ENCODE assay signal across 23 cellular contexts in the genomic region with DNA sequence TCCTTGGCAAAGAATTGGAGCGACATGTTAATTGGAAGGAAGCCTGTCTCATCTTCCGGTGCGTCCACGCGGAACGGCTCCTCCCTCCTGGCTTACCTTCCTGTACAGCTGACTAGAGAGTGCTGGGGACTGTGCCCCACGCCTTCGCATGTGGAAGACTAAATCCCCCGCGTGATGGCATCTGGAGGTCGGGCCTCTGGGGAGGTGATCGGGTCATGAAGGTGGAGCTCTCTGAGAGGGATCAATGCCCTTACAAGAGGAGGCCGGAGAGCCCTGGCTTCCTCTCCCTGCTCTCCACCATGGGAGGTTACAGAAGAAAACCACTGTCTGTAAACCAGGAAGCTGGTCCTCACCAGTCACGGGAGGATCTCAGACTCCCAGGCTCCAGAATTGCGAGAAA.
DNase-seq lines count a peak whose midpoint lies in the region; ATAC-seq and TF ChIP-seq lines count a peak whose summit lies in the region.
"Had no signal": no experiment of that assay in that cellular context is flagged by ENCODE, and none has a peak within 500 bp of the region (broad histone marks: within the 10 kb centered on the region; RNA-seq: fewer than 3 reads in every experiment).

No MANE protein-coding gene starts in this region.

- H4K8ac ChIP-seq in neuronal stem cell (ENCODE audit: low read depth, low read length), result no peak overlapping the region

- H2BK5ac ChIP-seq in neuronal stem cell (ENCODE audit: low read length), result no peak overlapping the region

- no peak overlapping the region for H2AK5ac ChIP-seq in neuronal stem cell (ENCODE audit: low read depth, low read length)

- TF ChIP-seq POLR2A in testis (IDR thresholded peaks at IDR 0.05), result no peak

- no peak overlapping the region for H3K18ac ChIP-seq in neuronal stem cell (ENCODE audit: low read length)

- no peak overlapping the region for H2BK15ac ChIP-seq in neuronal stem cell (ENCODE audit: low read length)

- H3K79me2 ChIP-seq in neural progenitor cell (ENCODE audit: low read depth), result no peaks in the 10 kb centered on the region

- no peaks in the 10 kb centered on the region for H3K9me3 Mint-ChIP-seq in activated CD8-positive, alpha-beta T cell treated with anti-CD3 and anti-CD28 coated beads, Interleukin-2, amount 10 ng/mL, durations not matched to agents 7 days and 5 days (ENCODE audit: insufficient read depth)
- no peaks in the 10 kb centered on the region for H3K9me3 Mint-ChIP-seq in activated CD8-positive, alpha-beta T cell treated with anti-CD3 and anti-CD28 coated beads for 36 hours
- H3K9me3 Mint-ChIP-seq in glutamatergic neuron (ENCODE audit: unreplicated experiment) (peaks cover 3% of the 10 kb centered on the region), neural progenitor cell (no peaks in the 10 kb centered on the region)
- H3K9me3 Mint-ChIP-seq: CD8-positive, alpha-beta memory T cell had no signal

- no peak overlapping the region for H3K27ac ChIP-seq in neural progenitor cell
- peak overlapping the region; percentile 5 to 21 for H3K27ac ChIP-seq in testis
- no peak overlapping the region for H3K27ac ChIP-seq in neuronal stem cell (replicated peaks; ENCODE audit: low read length)
- H3K27ac ChIP-seq: cardiac muscle cell, ovary, right lobe of liver, upper lobe of right lung had no signal

- peak; percentile 12 for DNase-seq in activated CD8-positive, alpha-beta T cell treated with anti-CD3 and anti-CD28 coated beads, Interleukin-2, amount 10 ng/mL, durations not matched to agents 7 days and 5 days
- no peak for DNase-seq in activated CD8-positive, alpha-beta T cell treated with anti-CD3 and anti-CD28 coated beads for 36 hours
- DNase-seq in glutamatergic neuron (peak; percentile 57), neural progenitor cell (ENCODE audit: low spot score) (no peak), testis (no peak), NCI-H1048 (lab: John Stamatoyannopoulos, UW) (no peak), neuronal stem cell (ENCODE audit: low spot score) (no peak), HPDE6-E6E7 (ENCODE audit: extremely low spot score) (no peak)
- DNase-seq: activated CD4-positive, CD25-positive, alpha-beta regulatory T cell treated with anti-CD3 and anti-CD28 coated beads, Interleukin-2, amount 50 U/mL, for 72 hours; activated CD8-positive, alpha-beta memory T cell treated with anti-CD3 and anti-CD28 coated beads, Interleukin-2, amount 10 ng/mL, durations not matched to agents 7 days and 5 days; activated naive CD4-positive, alpha-beta T cell treated with anti-CD3 and anti-CD28 coated beads, Interleukin-2, amount 50 U/mL, for 16 hours; amygdala; CD8-positive, alpha-beta memory T cell; cortex of kidney; GF-D8; kidney glomerular epithelial cell; NCI-H2171 treated with DMSO at 0.1 percent for 48 hours; NCI-H526; right lobe of liver; stimulated activated naive CD8-positive, alpha-beta T cell treated with anti-CD3 and anti-CD28 coated beads, Interleukin-15, amount 100 ng/mL, for 72 hours; upper lobe of right lung had no signal

- WGBS in testis, 2 donors, result 19 to 32% methylated on average over 15 of the region's 15 CpGs
- no CpG with 5 or more reads among the region's 15 CpGs for WGBS in neuronal stem cell (ENCODE audit: extremely low coverage in 2 of 2, insufficient read length in 2 of 2, insufficient replicate concordance in 1 of 2), 2 donors

- no peak overlapping the region for H3K27ac Mint-ChIP-seq in activated CD8-positive, alpha-beta T cell treated with anti-CD3 and anti-CD28 coated beads, Interleukin-2, amount 10 ng/mL, durations not matched to agents 7 days and 5 days
- no peak overlapping the region for H3K27ac Mint-ChIP-seq in activated CD8-positive, alpha-beta T cell treated with anti-CD3 and anti-CD28 coated beads for 36 hours
- H3K27ac Mint-ChIP-seq in glutamatergic neuron (ENCODE audit: unreplicated experiment), result peak overlapping the region; percentile 12
- H3K27ac Mint-ChIP-seq in neural progenitor cell, result no peak overlapping the region
- H3K27ac Mint-ChIP-seq: activated CD8-positive, alpha-beta memory T cell treated with anti-CD3 and anti-CD28 coated beads, Interleukin-2, amount 10 ng/mL, durations not matched to agents 7 days and 5 days; CD8-positive, alpha-beta memory T cell had no signal

- H3K4me2 ChIP-seq in neural progenitor cell (no peak overlapping the region), neuronal stem cell (ENCODE audit: insufficient read depth, low read length, poor library complexity, severe bottlenecking) (no peak overlapping the region)

- POLR2A ChIA-PET in activated CD8-positive, alpha-beta T cell treated with anti-CD3 and anti-CD28 coated beads, Interleukin-2, amount 10 ng/mL, durations not matched to agents 7 days and 5 days (lab: Charles Lee), result no interaction called here
- POLR2A ChIA-PET in activated CD8-positive, alpha-beta T cell treated with anti-CD3 and anti-CD28 coated beads for 36 hours (lab: Charles Lee), result no interaction called here

- H3K79me1 ChIP-seq in neuronal stem cell (ENCODE audit: low read depth, low read length), result no peaks in the 10 kb centered on the region

- H3K4me3 ChIP-seq in neural progenitor cell (no peak overlapping the region), testis (no peak overlapping the region), neuronal stem cell (ENCODE audit: low read length in 2 of 2) (no peak overlapping the region)
- H3K4me3 ChIP-seq: cardiac muscle cell, ovary, right lobe of liver, upper lobe of right lung had no signal

- no peak overlapping the region for H2BK12ac ChIP-seq in neuronal stem cell (ENCODE audit: low read length)

- no peak overlapping the region for H3K14ac ChIP-seq in neuronal stem cell (ENCODE audit: low read length)

- CTCF ChIA-PET in activated CD8-positive, alpha-beta T cell treated with anti-CD3 and anti-CD28 coated beads, Interleukin-2, amount 10 ng/mL, durations not matched to agents 7 days and 5 days (lab: Charles Lee), result interaction anchor here (0.9 kb wide), 1 partner anchor 12 kb away, joined by 3 read pairs; no protein-coding TSS in a partner anchor
- CTCF ChIA-PET in activated CD8-positive, alpha-beta T cell treated with anti-CD3 and anti-CD28 coated beads for 36 hours (lab: Charles Lee), result interaction anchor here (0.9 to 2.4 kb wide), 2 partner anchors 12 to 17 kb away, joined by 3 to 10 read pairs; no protein-coding TSS in a partner anchor

- H3K23ac ChIP-seq in neuronal stem cell (ENCODE audit: low read depth, low read length, poor library complexity), result no peak overlapping the region

- H4K20me1 ChIP-seq in neural progenitor cell (ENCODE audit: low read depth), result no peaks in the 10 kb centered on the region

- H3K36me3 Mint-ChIP-seq in activated CD8-positive, alpha-beta T cell treated with anti-CD3 and anti-CD28 coated beads, Interleukin-2, amount 10 ng/mL, durations not matched to agents 7 days and 5 days (ENCODE audit: low read depth), result no peaks in the 10 kb centered on the region
- H3K36me3 Mint-ChIP-seq in activated CD8-positive, alpha-beta T cell treated with anti-CD3 and anti-CD28 coated beads for 36 hours (ENCODE audit: low read depth), result no peaks in the 10 kb centered on the region
- H3K36me3 Mint-ChIP-seq in glutamatergic neuron (ENCODE audit: unreplicated experiment) (peaks cover 3% of the 10 kb centered on the region), neural progenitor cell (no peaks in the 10 kb centered on the region)
- H3K36me3 Mint-ChIP-seq: activated CD8-positive, alpha-beta memory T cell treated with anti-CD3 and anti-CD28 coated beads, Interleukin-2, amount 10 ng/mL, durations not matched to agents 7 days and 5 days; CD8-positive, alpha-beta memory T cell had no signal

- H3K4ac ChIP-seq in neuronal stem cell (ENCODE audit: low read length), result no peak overlapping the region

- H2BK120ac ChIP-seq in neuronal stem cell (ENCODE audit: low read depth, low read length), result no peak overlapping the region

- H3K36me3 ChIP-seq in neural progenitor cell (no peaks in the 10 kb centered on the region), testis (ENCODE audit: low read depth, missing control alignments) (no peaks in the 10 kb centered on the region), neuronal stem cell (replicated peaks in 1 of 2; ENCODE audit: control insufficient read depth in 2 of 2, insufficient read depth in 2 of 2, low read length in 2 of 2) (no peaks in the 10 kb centered on the region)
- H3K36me3 ChIP-seq: cardiac muscle cell, ovary, right lobe of liver, upper lobe of right lung had no signal

- H3K9ac ChIP-seq in neural progenitor cell, result no peak overlapping the region
- H3K9ac ChIP-seq in neuronal stem cell (ENCODE audit: low read depth, low read length, poor library complexity), result no peak overlapping the region

- H3K4me1 ChIP-seq in neural progenitor cell (peaks cover 7% of the 10 kb centered on the region), testis (peaks cover 20% of the 10 kb centered on the region), neuronal stem cell (ENCODE audit: control insufficient read depth in 2 of 2, insufficient read depth in 1 of 2, low read depth in 1 of 2, low read length in 2 of 2) (peaks cover 2 to 7% of the 10 kb centered on the region in 2 donors)
- H3K4me1 ChIP-seq: right lobe of liver, upper lobe of right lung had no signal

- no peaks in the 10 kb centered on the region for H3F3A ChIP-seq in neural progenitor cell (ENCODE audit: low read depth)

- H2AFZ ChIP-seq in neural progenitor cell (replicated peaks) (peak overlapping the region; percentile 46), neuronal stem cell (ENCODE audit: low read length) (no peak overlapping the region)

- no peak for TF ChIP-seq CTCF in activated CD8-positive, alpha-beta T cell treated with anti-CD3 and anti-CD28 coated beads for 36 hours (IDR thresholded peaks at IDR 0.05)
- TF ChIP-seq CTCF in glutamatergic neuron (IDR thresholded peaks at IDR 0.05; ENCODE audit: partially characterized antibody, unreplicated experiment) (no peak), neural progenitor cell (IDR thresholded peaks at IDR 0.05) (no peak), testis (IDR thresholded peaks at IDR 0.05) (no peak)

- H3K4me1 Mint-ChIP-seq in activated CD8-positive, alpha-beta T cell treated with anti-CD3 and anti-CD28 coated beads, Interleukin-2, amount 10 ng/mL, durations not matched to agents 7 days and 5 days (ENCODE audit: low read depth), result no peaks in the 10 kb centered on the region
- no peaks in the 10 kb centered on the region for H3K4me1 Mint-ChIP-seq in activated CD8-positive, alpha-beta T cell treated with anti-CD3 and anti-CD28 coated beads for 36 hours (ENCODE audit: low read depth)
- H3K4me1 Mint-ChIP-seq in glutamatergic neuron (ENCODE audit: low read depth, unreplicated experiment), result peaks cover 27% of the 10 kb centered on the region
- peaks cover 14% of the 10 kb centered on the region for H3K4me1 Mint-ChIP-seq in neural progenitor cell
- H3K4me1 Mint-ChIP-seq: activated CD8-positive, alpha-beta memory T cell treated with anti-CD3 and anti-CD28 coated beads, Interleukin-2, amount 10 ng/mL, durations not matched to agents 7 days and 5 days; CD8-positive, alpha-beta memory T cell; stimulated activated naive CD8-positive, alpha-beta T cell treated with anti-CD3 and anti-CD28 coated beads, Interleukin-15, amount 100 ng/mL, for 72 hours had no signal

- no peak overlapping the region for H3K4me3 Mint-ChIP-seq in activated CD8-positive, alpha-beta T cell treated with anti-CD3 and anti-CD28 coated beads, Interleukin-2, amount 10 ng/mL, durations not matched to agents 7 days and 5 days
- no peak overlapping the region for H3K4me3 Mint-ChIP-seq in activated CD8-positive, alpha-beta T cell treated with anti-CD3 and anti-CD28 coated beads for 36 hours
- H3K4me3 Mint-ChIP-seq in glutamatergic neuron (ENCODE audit: unreplicated experiment), result no peak overlapping the region
- H3K4me3 Mint-ChIP-seq in neural progenitor cell, result no peak overlapping the region
- H3K4me3 Mint-ChIP-seq: activated CD8-positive, alpha-beta memory T cell treated with anti-CD3 and anti-CD28 coated beads, Interleukin-2, amount 10 ng/mL, durations not matched to agents 7 days and 5 days; CD8-positive, alpha-beta memory T cell; stimulated activated naive CD8-positive, alpha-beta T cell treated with anti-CD3 and anti-CD28 coated beads, Interleukin-15, amount 100 ng/mL, for 72 hours had no signal

- H3K27me3 ChIP-seq in neural progenitor cell, result peaks cover 11% of the 10 kb centered on the region
- H3K27me3 ChIP-seq in testis, result no peaks in the 10 kb centered on the region
- peaks cover 0 to 2% (median 0%) of the 10 kb centered on the region in 3 experiments for H3K27me3 ChIP-seq in neuronal stem cell (ENCODE audit: control insufficient read depth in 3 of 3, insufficient read depth in 3 of 3, low read depth in 1 of 3, low read length in 3 of 3)
- H3K27me3 ChIP-seq: cardiac muscle cell, ovary, right lobe of liver, upper lobe of right lung had no signal

- H4K91ac ChIP-seq in neuronal stem cell (ENCODE audit: low read depth, low read length, poor library complexity), result no peak overlapping the region

- H3K27me3 Mint-ChIP-seq in activated CD8-positive, alpha-beta T cell treated with anti-CD3 and anti-CD28 coated beads, Interleukin-2, amount 10 ng/mL, durations not matched to agents 7 days and 5 days (ENCODE audit: low read depth), result peaks cover 7% of the 10 kb centered on the region
- peaks cover 14% of the 10 kb centered on the region for H3K27me3 Mint-ChIP-seq in activated CD8-positive, alpha-beta T cell treated with anti-CD3 and anti-CD28 coated beads for 36 hours
- H3K27me3 Mint-ChIP-seq in glutamatergic neuron (ENCODE audit: unreplicated experiment), result peaks cover 13% of the 10 kb centered on the region
- H3K27me3 Mint-ChIP-seq in neural progenitor cell (ENCODE audit: insufficient read depth, low read depth), result peaks cover 7% of the 10 kb centered on the region

- ATAC-seq in activated CD8-positive, alpha-beta T cell treated with anti-CD3 and anti-CD28 coated beads, Interleukin-2, amount 10 ng/mL, durations not matched to agents 7 days and 5 days, result no peak
- no peak for ATAC-seq in activated CD8-positive, alpha-beta T cell treated with anti-CD3 and anti-CD28 coated beads for 36 hours
- ATAC-seq: activated CD8-positive, alpha-beta memory T cell treated with anti-CD3 and anti-CD28 coated beads, Interleukin-2, amount 10 ng/mL, durations not matched to agents 7 days and 5 days; right lobe of liver; stimulated activated naive CD8-positive, alpha-beta T cell treated with anti-CD3 and anti-CD28 coated beads, Interleukin-15, amount 100 ng/mL, for 72 hours; upper lobe of right lung had no signal

- H3K9me3 ChIP-seq in neural progenitor cell (ENCODE audit: low read depth) (no peaks in the 10 kb centered on the region), testis (no peaks in the 10 kb centered on the region), neuronal stem cell (replicated peaks in 1 of 2; ENCODE audit: control insufficient read depth in 2 of 2, insufficient read depth in 1 of 2, low read depth in 1 of 2, low read length in 2 of 2) (no peaks in the 10 kb centered on the region)
- H3K9me3 ChIP-seq: ovary, right lobe of liver, upper lobe of right lung had no signal

- intact Hi-C loops in activated CD8-positive, alpha-beta T cell treated with anti-CD3 and anti-CD28 coated beads for 36 hours (cut with micrococcal nuclease), result no loop called here
- intact Hi-C loops in testis (cut with DNase I; ENCODE audit: low total_unique reads), result no loop called here

Comparison
In these comparisons a context has a peak if more than half of its experiments do, and no peak if none do; other contexts are left out.
1. DNase-seq: peak in activated CD8-positive, alpha-beta T cell treated with anti-CD3 and anti-CD28 coated beads, Interleukin-2, amount 10 ng/mL, durations not matched to agents 7 days and 5 days (single experiment) and glutamatergic neuron (single experiment); none in activated CD8-positive, alpha-beta T cell treated with anti-CD3 and anti-CD28 coated beads for 36 hours (single experiment), neural progenitor cell (single experiment), testis (single experiment), NCI-H1048 (single experiment), neuronal stem cell (single experiment) and HPDE6-E6E7 (single experiment).
2. H3K27ac ChIP-seq: peak in testis (2 of 2); none in neural progenitor cell (single experiment) and neuronal stem cell (single experiment).